Comparison of ENCODE assay signal across 13 cellular contexts in genomic region chr11:82233211-82233610, GRCh38.
A peak's percentile ranks its signal among the peaks of the same experiment; 100 is the strongest.
DNase-seq lines count a peak whose midpoint lies in the region; ATAC-seq and TF ChIP-seq lines count a peak whose summit lies in the region.
"Had no signal": no experiment of that assay in that cellular context is flagged by ENCODE, and none has a peak within 500 bp of the region (broad histone marks: within the 10 kb centered on the region; RNA-seq: fewer than 3 reads in every experiment).

No MANE protein-coding gene starts in this region.

- no peak overlapping the region for H3K27ac ChIP-seq in sigmoid colon
- H3K27ac ChIP-seq: BLaER1 treated with 17β-estradiol and CSF1 and Interleukin-3, amounts not matched to agents 10 nM and 100 nM had no signal

- H3K36me3 ChIP-seq in sigmoid colon: no peaks in the 10 kb centered on the region
- H3K36me3 ChIP-seq: BLaER1 treated with 17β-estradiol and CSF1 and Interleukin-3, amounts not matched to agents 10 nM and 100 nM had no signal

- peak; percentile 24 for DNase-seq in HS-5 (ENCODE audit: low read depth)
- DNase-seq in RKO (ENCODE audit: low spot score): peak; percentile 18
- peak; percentile 1 for DNase-seq in choroid plexus epithelial cell (ENCODE audit: low read depth)
- no peak for DNase-seq in sigmoid colon
- DNase-seq: CD4-positive, CD25-positive, alpha-beta regulatory T cell; DMS79; H7 had no signal

- H3K9me3 ChIP-seq in sigmoid colon: no peaks in the 10 kb centered on the region

- no peak for TF ChIP-seq POLR2A in sigmoid colon (IDR thresholded peaks at IDR 0.05)

- WGBS in sigmoid colon, 2 donors: 92 to 96% methylated on average over 1 of the region's 1 CpG

- no peak for TF ChIP-seq EP300 in sigmoid colon (IDR thresholded peaks at IDR 0.05)

- H3K4me3 ChIP-seq in choroid plexus epithelial cell (ENCODE audit: low read depth, low read length) (no peak overlapping the region), sigmoid colon (no peak overlapping the region)
- H3K4me3 ChIP-seq: BLaER1 treated with 17β-estradiol and CSF1 and Interleukin-3, amounts not matched to agents 10 nM and 100 nM; GM12878; GM23338; K562 had no signal

- TF ChIP-seq CTCF in choroid plexus epithelial cell (conservative IDR thresholded peaks at IDR 0.05; ENCODE audit: low read depth, low read length) (no peak), sigmoid colon (IDR thresholded peaks at IDR 0.05) (no peak)

- ATAC-seq in HG02642 (IDR thresholded peaks at IDR 0.05; ENCODE audit: poor library complexity, unreplicated experiment) (no peak), HG02970 (IDR thresholded peaks at IDR 0.05; ENCODE audit: low FRiP score, unreplicated experiment) (no peak)
- ATAC-seq: GM12878, GM23338, K562 had no signal

- H3K4me1 ChIP-seq in sigmoid colon: no peaks in the 10 kb centered on the region

- H3K27me3 ChIP-seq in sigmoid colon: no peaks in the 10 kb centered on the region
- H3K27me3 ChIP-seq: BLaER1 treated with 17β-estradiol and CSF1 and Interleukin-3, amounts not matched to agents 10 nM and 100 nM had no signal

- intact Hi-C loops in sigmoid colon (cut with DNase I): no loop called here
